8 cellular contexts compared by ENCODE assay signal in the genomic region with DNA sequence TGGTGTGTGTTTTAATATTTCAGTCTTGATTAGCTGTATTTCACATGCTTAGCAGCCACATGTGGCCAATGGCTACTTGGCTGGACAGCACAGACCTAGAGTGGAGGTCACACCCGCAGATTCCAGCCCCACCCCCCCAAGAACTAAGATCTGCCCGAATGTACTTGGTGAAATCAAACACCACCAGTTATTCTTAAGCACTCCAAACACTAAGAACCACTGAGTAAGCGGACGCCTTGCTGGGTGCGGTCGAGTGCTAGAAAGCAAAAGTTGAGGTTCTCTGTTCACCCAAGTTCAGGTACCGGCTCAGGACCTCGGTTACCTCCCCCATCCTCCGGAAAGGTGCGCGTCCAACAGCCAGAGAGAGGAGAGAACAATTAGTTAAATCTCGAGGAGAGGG. TPM values are rescaled to one million over a fixed set of nuclear protein-coding genes. Genes with fewer than 3 reads are reported as not detected.
DNase-seq lines count a peak whose midpoint lies in the region; ATAC-seq and TF ChIP-seq lines count a peak whose summit lies in the region.
"Not testable (repeated sequence)": the region's sequence is repeated elsewhere in the genome, so short reads cannot be mapped to it uniquely, and the experiment has no call there.

No MANE protein-coding gene starts in this region.

- TF ChIP-seq EP300 in suprapubic skin (IDR thresholded peaks at IDR 0.05), result not testable (repeated sequence)

- in situ Hi-C loops in IMR-90 (cut with MboI; ENCODE audit: low sequenced_read_pairs), result not testable (repeated sequence)

- H3K36me3 Mint-ChIP-seq in CD4-positive, alpha-beta T cell (ENCODE audit: low read depth), result peaks cover 55% of the 10 kb centered on the region
- peaks cover 36% of the 10 kb centered on the region for H3K36me3 Mint-ChIP-seq in T-helper 1 cell treated with Interleukin-12 subunit alpha and Interleukin-12 subunit beta and Interleukin-4 antibody, amounts not matched to agents 30 μg/mL and 1 μg/mL, for 36 hours (ENCODE audit: low read depth)
- H3K36me3 Mint-ChIP-seq in activated naive CD8-positive, alpha-beta T cell, result not testable (repeated sequence)
- H3K36me3 Mint-ChIP-seq in endodermal cell (ENCODE audit: low read depth), result peaks cover 43% of the 10 kb centered on the region
- peaks cover 0 to 10% (median 3%) of the 10 kb centered on the region in 3 donors for H3K36me3 Mint-ChIP-seq in immature natural killer cell

- H2AFZ ChIP-seq in IMR-90 (replicated peaks; ENCODE audit: low read length, poor library complexity); neuronal stem cell (ENCODE audit: low read length): not testable (repeated sequence)

- H3K4me3 Mint-ChIP-seq in CD4-positive, alpha-beta T cell, result peak overlapping the region; percentile 91
- H3K4me3 Mint-ChIP-seq in T-helper 1 cell treated with Interleukin-12 subunit alpha and Interleukin-12 subunit beta and Interleukin-4 antibody, amounts not matched to agents 30 μg/mL and 1 μg/mL, for 36 hours, result peak overlapping the region; percentile 94
- H3K4me3 Mint-ChIP-seq in activated naive CD8-positive, alpha-beta T cell, result peak overlapping the region; percentile 93
- peak overlapping the region; percentile 88 for H3K4me3 Mint-ChIP-seq in endodermal cell
- H3K4me3 Mint-ChIP-seq in immature natural killer cell, result peak overlapping the region; percentile 94 to 98 (median 96)

- H3K23ac ChIP-seq in IMR-90 (ENCODE audit: low read depth, low read length); neuronal stem cell (ENCODE audit: low read depth, low read length, poor library complexity): not testable (repeated sequence)

- not testable (repeated sequence) for H3K27me3 Mint-ChIP-seq in CD4-positive, alpha-beta T cell; T-helper 1 cell treated with Interleukin-12 subunit alpha and Interleukin-12 subunit beta and Interleukin-4 antibody, amounts not matched to agents 30 μg/mL and 1 μg/mL, for 36 hours (ENCODE audit: low read depth); activated naive CD8-positive, alpha-beta T cell; endodermal cell (ENCODE audit: insufficient read depth)
- H3K27me3 Mint-ChIP-seq in immature natural killer cell (ENCODE audit: low read depth in 3 of 3), result peaks cover 5 to 20% (median 8%) of the 10 kb centered on the region in 3 donors

- H3K4me3 ChIP-seq in IMR-90 (ENCODE audit: insufficient read depth, low read depth, low read length) (peak overlapping the region; percentile 60), endodermal cell (ENCODE audit: low read length) (peak overlapping the region; percentile 93), neuronal stem cell (ENCODE audit: low read length in 2 of 2) (peak overlapping the region; percentile 77 to 99), suprapubic skin (peak overlapping the region; percentile 87)

- not testable (repeated sequence) for H2BK20ac ChIP-seq in IMR-90 (ENCODE audit: low read depth, low read length)

- not testable (repeated sequence) for H2BK15ac ChIP-seq in IMR-90 (ENCODE audit: low read depth, low read length); neuronal stem cell (ENCODE audit: low read length)

- H3K27me3 ChIP-seq in CD4-positive, alpha-beta T cell (ENCODE audit: control insufficient read depth, insufficient read depth, low read length); IMR-90 (ENCODE audit: control insufficient read depth, insufficient read depth, low read length); endodermal cell (ENCODE audit: control insufficient read depth, insufficient read depth, low read length, poor library complexity, severe bottlenecking); neuronal stem cell (ENCODE audit: control insufficient read depth in 3 of 3, insufficient read depth in 3 of 3, low read depth in 1 of 3, low read length in 3 of 3); suprapubic skin: not testable (repeated sequence)

- H3K27ac ChIP-seq in CD4-positive, alpha-beta T cell (ENCODE audit: low read depth, low read length), result peak overlapping the region; percentile 21
- H3K27ac ChIP-seq in IMR-90 (ENCODE audit: insufficient read depth, low read length); endodermal cell (ENCODE audit: low read depth, low read length); neuronal stem cell (replicated peaks; ENCODE audit: low read length); suprapubic skin: not testable (repeated sequence)

- TF ChIP-seq RAD21 in IMR-90 (IDR thresholded peaks at IDR 0.05; ENCODE audit: low read length), result not testable (repeated sequence)

- peaks cover 14 to 62% of the 10 kb centered on the region in 2 experiments; a peak in 3 of 4 replicates for H3K79me1 ChIP-seq in IMR-90 (ENCODE audit: low read depth in 1 of 2, low read length in 2 of 2)
- H3K79me1 ChIP-seq in neuronal stem cell (ENCODE audit: low read depth, low read length), result peaks cover 20% of the 10 kb centered on the region

- intact Hi-C loops in CD4-positive, alpha-beta T cell (cut with DNase I, micrococcal nuclease); IMR-90 (cut with micrococcal nuclease): not testable (repeated sequence)

- not testable (repeated sequence) for H2AK5ac ChIP-seq in IMR-90 (ENCODE audit: low read depth, low read length); neuronal stem cell (ENCODE audit: low read depth, low read length)

- H3K4me1 ChIP-seq in IMR-90 (ENCODE audit: control insufficient read depth, insufficient read depth, low read length); endodermal cell (ENCODE audit: control insufficient read depth, insufficient read depth, low read length): not testable (repeated sequence)
- H3K4me1 ChIP-seq in neuronal stem cell (ENCODE audit: control insufficient read depth in 2 of 2, insufficient read depth in 1 of 2, low read depth in 1 of 2, low read length in 2 of 2), result peaks cover 11% of the 10 kb centered on the region in 2 donors
- H3K4me1 ChIP-seq in suprapubic skin, result peaks cover 44% of the 10 kb centered on the region

- not testable (repeated sequence) for H2BK120ac ChIP-seq in IMR-90 (ENCODE audit: low read depth, low read length); neuronal stem cell (ENCODE audit: low read depth, low read length)

- peak overlapping the region in 1 of 2 experiments; percentile 87; a peak in 1 of 4 replicates for H4K8ac ChIP-seq in IMR-90 (ENCODE audit: low read depth in 2 of 2, low read length in 2 of 2)
- not testable (repeated sequence) for H4K8ac ChIP-seq in neuronal stem cell (ENCODE audit: low read depth, low read length)

- H4K20me1 ChIP-seq in IMR-90 (ENCODE audit: insufficient read depth, low read length), result peaks cover 72% of the 10 kb centered on the region

- peaks cover 41% of the 10 kb centered on the region for H3K4me1 Mint-ChIP-seq in CD4-positive, alpha-beta T cell (ENCODE audit: low read depth)
- H3K4me1 Mint-ChIP-seq in T-helper 1 cell treated with Interleukin-12 subunit alpha and Interleukin-12 subunit beta and Interleukin-4 antibody, amounts not matched to agents 30 μg/mL and 1 μg/mL, for 36 hours (ENCODE audit: low read depth), result peaks cover 21% of the 10 kb centered on the region
- H3K4me1 Mint-ChIP-seq in activated naive CD8-positive, alpha-beta T cell (ENCODE audit: low read depth), result peaks cover 35% of the 10 kb centered on the region
- peaks cover 24% of the 10 kb centered on the region for H3K4me1 Mint-ChIP-seq in endodermal cell
- H3K4me1 Mint-ChIP-seq in immature natural killer cell, result peaks cover 42 to 45% of the 10 kb centered on the region in 2 donors

- not testable (repeated sequence) for H2AK9ac ChIP-seq in IMR-90 (replicated peaks; ENCODE audit: low read depth, low read length, poor library complexity)

- not testable (repeated sequence) for H4K91ac ChIP-seq in IMR-90 (ENCODE audit: insufficient read depth, low read depth, low read length); neuronal stem cell (ENCODE audit: low read depth, low read length, poor library complexity)

- H3K4me2 ChIP-seq in IMR-90 (ENCODE audit: low read depth, low read length) (peak overlapping the region; percentile 38), neuronal stem cell (ENCODE audit: insufficient read depth, low read length, poor library complexity, severe bottlenecking) (peak overlapping the region; percentile 61)

- not testable (repeated sequence) for H3K56ac ChIP-seq in IMR-90 (ENCODE audit: extremely low read depth, insufficient read depth, low read length)

- not testable (repeated sequence) for ATAC-seq in CD4-positive, alpha-beta T cell (ENCODE audit: poor library complexity); IMR-90 (ENCODE audit: low read depth)

- CTCF ChIA-PET in CD4-positive, alpha-beta T cell (lab: Charles Lee); IMR-90 (lab: Yijun Ruan, JAX): not testable (repeated sequence)

- H2BK5ac ChIP-seq in IMR-90 (ENCODE audit: low read depth, low read length, poor library complexity, severe bottlenecking); neuronal stem cell (ENCODE audit: low read length): not testable (repeated sequence)

- not testable (repeated sequence) for H2BK12ac ChIP-seq in neuronal stem cell (ENCODE audit: low read length)

- H3K27ac Mint-ChIP-seq in CD4-positive, alpha-beta T cell, result peak overlapping the region; percentile 100
- peak overlapping the region; percentile 90 for H3K27ac Mint-ChIP-seq in T-helper 1 cell treated with Interleukin-12 subunit alpha and Interleukin-12 subunit beta and Interleukin-4 antibody, amounts not matched to agents 30 μg/mL and 1 μg/mL, for 36 hours
- peak overlapping the region; percentile 93 for H3K27ac Mint-ChIP-seq in activated naive CD8-positive, alpha-beta T cell
- H3K27ac Mint-ChIP-seq in endodermal cell, result peak overlapping the region; percentile 95
- H3K27ac Mint-ChIP-seq in immature natural killer cell, result peak overlapping the region; percentile 87 to 98 (median 94)

- dilution Hi-C loops in IMR-90 (cut with HindIII; ENCODE audit: low sequenced_read_pairs, unreplicated experiment), result not testable (repeated sequence)

- not testable (repeated sequence) for H4K5ac ChIP-seq in IMR-90 (ENCODE audit: low read depth, low read length)

- H3K9me3 ChIP-seq in CD4-positive, alpha-beta T cell (ENCODE audit: control insufficient read depth, low read length); IMR-90 (ENCODE audit: control insufficient read depth, insufficient read depth, low read length); endodermal cell (ENCODE audit: control insufficient read depth, low read length); neuronal stem cell (replicated peaks in 1 of 2; ENCODE audit: control insufficient read depth in 2 of 2, insufficient read depth in 1 of 2, low read depth in 1 of 2, low read length in 2 of 2); suprapubic skin: not testable (repeated sequence)

- POLR2A ChIA-PET in CD4-positive, alpha-beta T cell (lab: Charles Lee), result interaction anchor here (0.7 to 1.1 kb wide), 2 partner anchors 15 to 111 kb away, joined by 3 to 6 read pairs; partner anchors contain the start of genes ECI1 and TRAF7
- POLR2A ChIA-PET in IMR-90 (lab: Charles Lee; ENCODE audit: unreplicated experiment), result not testable (repeated sequence)

- WGBS in IMR-90 (ENCODE audit: extremely low coverage in 2 of 2, insufficient read length in 1 of 2), 2 experiments, result no CpG with 5 or more reads among the region's 12 CpGs
- WGBS in endodermal cell (ENCODE audit: insufficient coverage in 1 of 2, insufficient read length in 1 of 2), 2 experiments, result 5% methylated on average over 3 of the region's 12 CpGs; no CpG with 5 or more reads in 1 of the 2 experiments
- no CpG with 5 or more reads among the region's 12 CpGs for WGBS in neuronal stem cell (ENCODE audit: extremely low coverage in 2 of 2, insufficient read length in 2 of 2, insufficient replicate concordance in 1 of 2), 2 donors
- WGBS in suprapubic skin, result 0% methylated on average over 2 of the region's 12 CpGs

- peaks cover 13% of the 10 kb centered on the region for H3K9me1 ChIP-seq in IMR-90 (ENCODE audit: insufficient read depth, low read length)

- H3K9me3 Mint-ChIP-seq in CD4-positive, alpha-beta T cell; T-helper 1 cell treated with Interleukin-12 subunit alpha and Interleukin-12 subunit beta and Interleukin-4 antibody, amounts not matched to agents 30 μg/mL and 1 μg/mL, for 36 hours; activated naive CD8-positive, alpha-beta T cell (ENCODE audit: low read depth); endodermal cell; immature natural killer cell: not testable (repeated sequence)

- TF ChIP-seq POLR2A in IMR-90 (IDR thresholded peaks at IDR 0.05; ENCODE audit: low read depth, low read length); suprapubic skin (IDR thresholded peaks at IDR 0.05): not testable (repeated sequence)

- DNase-seq in CD4-positive, alpha-beta T cell, result peak in 1 of 10 experiments; percentile 18
- DNase-seq in IMR-90, result peak; percentile 31
- DNase-seq in endodermal cell, result peak; percentile 44
- DNase-seq in immature natural killer cell, result peak in 1 of 3 donors; percentile 17
- not testable (repeated sequence) for DNase-seq in neuronal stem cell (ENCODE audit: low spot score); suprapubic skin (ENCODE audit: low spot score in 2 of 2)

- H3K36me3 ChIP-seq in IMR-90 (ENCODE audit: control insufficient read depth, insufficient read depth, low read length), result peaks cover 25% of the 10 kb centered on the region
- H3K36me3 ChIP-seq in endodermal cell (ENCODE audit: control insufficient read depth, insufficient read depth, low read length), result peaks cover 34% of the 10 kb centered on the region
- peaks cover 22 to 49% of the 10 kb centered on the region in 2 donors for H3K36me3 ChIP-seq in neuronal stem cell (replicated peaks in 1 of 2; ENCODE audit: control insufficient read depth in 2 of 2, insufficient read depth in 2 of 2, low read length in 2 of 2)
- H3K36me3 ChIP-seq in suprapubic skin, result peaks cover 23% of the 10 kb centered on the region

- not testable (repeated sequence) for BruUV-seq in IMR-90 (replicated peaks; lab: Mats Ljungman, UMichigan)

- TF ChIP-seq CTCF in CD4-positive, alpha-beta T cell (IDR thresholded peaks at IDR 0.05); IMR-90 (conservative IDR thresholded peaks at IDR 0.05; ENCODE audit: low read depth, low read length); endodermal cell (conservative IDR thresholded peaks at IDR 0.05); suprapubic skin (IDR thresholded peaks at IDR 0.05): not testable (repeated sequence)

- not testable (repeated sequence) for H3K14ac ChIP-seq in IMR-90 (replicated peaks; ENCODE audit: low read depth, low read length); neuronal stem cell (ENCODE audit: low read length)

- not testable (repeated sequence) for H3K18ac ChIP-seq in IMR-90 (ENCODE audit: low read depth, low read length); neuronal stem cell (ENCODE audit: low read length)

- H3K4ac ChIP-seq in IMR-90 (ENCODE audit: low read depth, low read length); neuronal stem cell (ENCODE audit: low read length): not testable (repeated sequence)

- H3K9ac ChIP-seq in IMR-90 (ENCODE audit: low read depth, low read length) (peak overlapping the region; percentile 92), endodermal cell (ENCODE audit: extremely low read depth, low read length, poor library complexity, severe bottlenecking) (peak overlapping the region; percentile 93), neuronal stem cell (ENCODE audit: low read depth, low read length, poor library complexity) (peak overlapping the region; percentile 37)

RNA-seq across cellular contexts. Expression of gene RNPS1, which starts 1.0 kb away (rescaled TPM):
- 100 to 1,000 TPM; 211 to 214 TPM for total RNA-seq in CD4-positive, alpha-beta T cell
- 57.5 and 65.0 TPM in 2 replicates for total RNA-seq in IMR-90 (2012; rRNA removed)
- 192 and 194 TPM in 2 replicates for polyA plus RNA-seq in IMR-90 (2012; rRNA removed)
- 216 and 218 TPM in 2 replicates for polyA plus RNA-seq in IMR-90 (2012; cell fraction: cytosol; rRNA removed)
- 233 and 331 TPM in 2 replicates for polyA plus RNA-seq in IMR-90 (2012; cell fraction: nucleus; rRNA removed; ENCODE audit: low replicate concordance)
- 100 to 1,000 TPM; 273 to 289 TPM for total RNA-seq in endodermal cell
- 236 TPM for polyA plus RNA-seq in endodermal cell (2013, experiment 1 of 2)
- 216 TPM for polyA plus RNA-seq in endodermal cell (2013, experiment 2 of 2)
- polyA plus RNA-seq in immature natural killer cell, result 100 to 1,000 TPM; 179 to 332 (median 189) TPM
- polyA plus RNA-seq in neuronal stem cell (2013, experiment 1 of 2), result 350 TPM
- 344 TPM for polyA plus RNA-seq in neuronal stem cell (2013, experiment 2 of 2)
- total RNA-seq in suprapubic skin, result 100 to 1,000 TPM; 119 to 151 (median 146) TPM

RNA-seq across cellular contexts. Expression of gene ECI1, which starts 15.5 kb away (rescaled TPM):
- 10 to 100 TPM; 10.1 to 12.5 TPM for total RNA-seq in CD4-positive, alpha-beta T cell
- total RNA-seq in IMR-90 (2012; rRNA removed), result 20.3 TPM in 2 replicates
- 30.1 and 42.0 TPM in 2 replicates for polyA plus RNA-seq in IMR-90 (2012; rRNA removed)
- polyA plus RNA-seq in IMR-90 (2012; cell fraction: cytosol; rRNA removed), result 23.4 and 54.6 TPM in 2 replicates
- 26.2 and 57.7 TPM in 2 replicates for polyA plus RNA-seq in IMR-90 (2012; cell fraction: nucleus; rRNA removed; ENCODE audit: low replicate concordance)
- 10 to 100 TPM; 75.8 to 94.7 TPM for total RNA-seq in endodermal cell
- polyA plus RNA-seq in endodermal cell (2013, experiment 1 of 2), result 81.0 TPM
- polyA plus RNA-seq in endodermal cell (2013, experiment 2 of 2), result 77.4 TPM
- 10 to 100 TPM; 40.4 to 67.8 (median 42.2) TPM for polyA plus RNA-seq in immature natural killer cell
- polyA plus RNA-seq in neuronal stem cell (2013, experiment 1 of 2), result 58.4 TPM
- polyA plus RNA-seq in neuronal stem cell (2013, experiment 2 of 2), result 57.0 TPM
- total RNA-seq in suprapubic skin, result 10 to 100 TPM; 28.4 to 65.3 (median 47.2) TPM

RNA-seq across cellular contexts. Expression of gene DNASE1L2, which starts 30.6 kb away (rescaled TPM):
- under 1 TPM; 0.22 to 0.36 TPM for total RNA-seq in CD4-positive, alpha-beta T cell
- total RNA-seq in IMR-90 (2012; rRNA removed) (0.18 and 0.28 TPM in 2 replicates), endodermal cell (1 to 10 TPM in 1 of 2 donors, under 1 TPM in 1; 0.35 to 1.3 TPM), suprapubic skin (10 to 100 TPM; 17.0 to 72.6 (median 42.8) TPM)
- polyA plus RNA-seq in IMR-90 (2012; rRNA removed) (0.75 and 1.5 TPM in 2 replicates), immature natural killer cell (not detected)
- polyA plus RNA-seq in IMR-90 (2012; cell fraction: cytosol; rRNA removed), result 0.51 and 0.56 TPM in 2 replicates
- 2.6 and 7.5 TPM in 2 replicates for polyA plus RNA-seq in IMR-90 (2012; cell fraction: nucleus; rRNA removed; ENCODE audit: low replicate concordance)
- polyA plus RNA-seq in endodermal cell (2013, experiment 1 of 2), result 0.53 TPM
- 0.83 TPM for polyA plus RNA-seq in endodermal cell (2013, experiment 2 of 2)
- polyA plus RNA-seq in neuronal stem cell (2013, experiment 1 of 2), result 0.26 TPM
- polyA plus RNA-seq in neuronal stem cell (2013, experiment 2 of 2), result 0.30 TPM

RNA-seq across cellular contexts. Expression of gene E4F1, which starts 43.5 kb away (rescaled TPM):
- total RNA-seq in CD4-positive, alpha-beta T cell, result 10 to 100 TPM; 31.8 to 33.8 TPM
- 13.1 and 25.0 TPM in 2 replicates for total RNA-seq in IMR-90 (2012; rRNA removed)
- polyA plus RNA-seq in IMR-90 (2012; rRNA removed), result 33.0 and 39.6 TPM in 2 replicates
- polyA plus RNA-seq in IMR-90 (2012; cell fraction: cytosol; rRNA removed), result 14.6 and 22.6 TPM in 2 replicates
- polyA plus RNA-seq in IMR-90 (2012; cell fraction: nucleus; rRNA removed; ENCODE audit: low replicate concordance), result 129 and 420 TPM in 2 replicates
- total RNA-seq in endodermal cell, result 10 to 100 TPM; 24.5 to 29.6 TPM
- 25.0 TPM for polyA plus RNA-seq in endodermal cell (2013, experiment 1 of 2)
- polyA plus RNA-seq in endodermal cell (2013, experiment 2 of 2), result 18.9 TPM
- polyA plus RNA-seq in immature natural killer cell, result 10 to 100 TPM in 2 of 3 donors, 1 to 10 TPM in 1; 8.4 to 18.6 (median 10.3) TPM
- polyA plus RNA-seq in neuronal stem cell (2013, experiment 1 of 2), result 10.6 TPM
- polyA plus RNA-seq in neuronal stem cell (2013, experiment 2 of 2), result 9.7 TPM
- 10 to 100 TPM; 42.1 to 79.3 (median 54.2) TPM for total RNA-seq in suprapubic skin

RNA-seq across cellular contexts. Expression of gene PGP, which starts 52.2 kb away (rescaled TPM):
- 1 to 10 TPM; 8.1 to 8.5 TPM for total RNA-seq in CD4-positive, alpha-beta T cell
- 4.1 and 5.8 TPM in 2 replicates for total RNA-seq in IMR-90 (2012; rRNA removed)
- 9.4 and 13.5 TPM in 2 replicates for polyA plus RNA-seq in IMR-90 (2012; rRNA removed)
- 4.6 and 13.7 TPM in 2 replicates for polyA plus RNA-seq in IMR-90 (2012; cell fraction: cytosol; rRNA removed)
- polyA plus RNA-seq in IMR-90 (2012; cell fraction: nucleus; rRNA removed; ENCODE audit: low replicate concordance), result 17.4 and 43.8 TPM in 2 replicates
- 10 to 100 TPM; 31.0 to 32.0 TPM for total RNA-seq in endodermal cell
- 32.6 TPM for polyA plus RNA-seq in endodermal cell (2013, experiment 1 of 2)
- polyA plus RNA-seq in endodermal cell (2013, experiment 2 of 2), result 31.5 TPM
- 10 to 100 TPM; 10.4 to 18.4 (median 17.7) TPM for polyA plus RNA-seq in immature natural killer cell
- 32.8 TPM for polyA plus RNA-seq in neuronal stem cell (2013, experiment 1 of 2)
- polyA plus RNA-seq in neuronal stem cell (2013, experiment 2 of 2), result 31.7 TPM
- 1 to 10 TPM; 6.8 to 9.5 (median 7.6) TPM for total RNA-seq in suprapubic skin

Comparison
In these comparisons a context has a peak if more than half of its experiments do, and no peak if none do; other contexts are left out.
1. H3K9ac ChIP-seq: peak in every context shown above with its lines; median percentile 93 in endodermal cell; 92 in IMR-90; 37 in neuronal stem cell.
2. RNA of gene DNASE1L2, which starts 30.6 kb away (total RNA-seq): 17.0 to 72.6 TPM in suprapubic skin; 0.35 to 1.3 TPM in endodermal cell, 0.22 to 0.36 TPM in CD4-positive, alpha-beta T cell and 0.18 to 0.28 TPM in IMR-90; every median in the first group is over 4 times any median in the second.
3. Peak in every context shown above with its lines, with median percentiles within 50 percentile points of each other: H3K27ac Mint-ChIP-seq, H3K4me3 Mint-ChIP-seq and H3K4me3 ChIP-seq.